13 cellular contexts compared by ENCODE assay signal in the genomic region with DNA sequence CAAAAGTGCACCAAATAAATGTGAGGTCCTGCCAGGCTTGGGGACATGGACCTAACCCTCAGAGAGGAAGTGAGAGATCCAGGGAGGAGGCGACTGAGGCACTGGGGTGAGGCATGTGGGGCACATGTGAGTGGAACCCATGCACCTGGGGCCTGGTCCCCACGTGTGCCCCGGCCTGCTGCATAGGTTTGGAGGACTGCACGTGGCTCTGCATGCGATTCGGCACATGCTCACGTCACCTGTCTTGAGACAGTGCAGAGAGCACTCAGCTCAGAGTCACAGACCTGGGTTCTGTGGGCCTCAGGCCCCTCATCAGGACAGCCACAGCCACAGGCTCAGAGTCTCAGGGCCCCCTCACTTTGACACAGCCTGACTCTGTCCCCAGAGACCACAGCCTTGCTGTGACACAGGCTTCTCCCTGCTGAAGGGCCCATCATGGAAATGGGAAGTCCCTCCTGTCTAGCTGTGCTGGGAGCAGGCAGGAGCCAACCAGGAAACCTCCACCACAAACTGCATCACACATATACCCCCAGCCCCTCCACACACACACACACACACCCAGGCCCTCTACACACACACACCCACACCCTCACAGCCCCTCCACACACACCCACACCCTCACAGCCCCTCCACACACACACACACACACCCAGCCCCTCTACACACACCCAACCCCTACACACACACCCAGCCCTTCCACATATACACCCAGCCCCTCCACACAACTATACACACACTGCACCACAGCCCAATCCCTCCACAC. TPM values are rescaled to one million over a fixed set of nuclear protein-coding genes. Genes with fewer than 3 reads are reported as not detected.
DNase-seq lines count a peak whose midpoint lies in the region; ATAC-seq and TF ChIP-seq lines count a peak whose summit lies in the region.
"Had no signal": no experiment of that assay in that cellular context is flagged by ENCODE, and none has a peak within 500 bp of the region (broad histone marks: within the 10 kb centered on the region; RNA-seq: fewer than 3 reads in every experiment).

No MANE protein-coding gene starts in this region.

- no peaks in the 10 kb centered on the region for H3K9me3 Mint-ChIP-seq in activated CD4-positive, alpha-beta T cell treated with anti-CD3 and anti-CD28 coated beads, Interleukin-2, amount 10 ng/mL, durations not matched to agents 24 days and 14 days
- no peaks in the 10 kb centered on the region for H3K9me3 Mint-ChIP-seq in activated naive CD8-positive, alpha-beta T cell treated with anti-CD3 and anti-CD28 coated beads, Interleukin-2, amount 10 ng/mL, durations not matched to agents 7 days and 5 days
- H3K9me3 Mint-ChIP-seq in stimulated activated effector memory CD8-positive, alpha-beta T cell treated with anti-CD3 and anti-CD28 coated beads, Interleukin-12 subunit alpha, Interleukin-12 subunit beta, amount 100 ng/mL, for 72 hours: no peaks in the 10 kb centered on the region

- TF ChIP-seq CTCF in HL-60 (IDR thresholded peaks at IDR 0.05; ENCODE audit: insufficient read depth, low read length) (no peak), coronary artery (IDR thresholded peaks at IDR 0.05) (no peak), WERI-Rb-1 (IDR thresholded peaks at IDR 0.05; ENCODE audit: low read depth, low read length) (no peak)

- intact Hi-C loops in activated CD4-positive, alpha-beta T cell treated with anti-CD3 and anti-CD28 coated beads, Interleukin-2, amount 10 ng/mL, durations not matched to agents 24 days and 14 days (cut with micrococcal nuclease): no loop called here

- no peak for ATAC-seq in activated naive CD8-positive, alpha-beta T cell treated with anti-CD3 and anti-CD28 coated beads, Interleukin-2, amount 10 ng/mL, durations not matched to agents 7 days and 5 days (ENCODE audit: low read depth)
- peak; percentile 27 for ATAC-seq in stimulated activated effector memory CD8-positive, alpha-beta T cell treated with anti-CD3 and anti-CD28 coated beads, Interleukin-12 subunit alpha, Interleukin-12 subunit beta, amount 100 ng/mL, for 72 hours

- POLR2A ChIA-PET in activated naive CD8-positive, alpha-beta T cell treated with anti-CD3 and anti-CD28 coated beads, Interleukin-2, amount 10 ng/mL, durations not matched to agents 7 days and 5 days (lab: Charles Lee): no interaction called here

- no peaks in the 10 kb centered on the region for H3K27me3 ChIP-seq in HL-60 (ENCODE audit: insufficient read depth, poor library complexity, severe bottlenecking)
- H3K27me3 ChIP-seq in WERI-Rb-1 (ENCODE audit: insufficient read depth, low read depth, severe bottlenecking): no peaks in the 10 kb centered on the region
- H3K27me3 ChIP-seq: cardiac muscle cell had no signal

- H3K4me1 Mint-ChIP-seq in activated CD4-positive, alpha-beta T cell treated with anti-CD3 and anti-CD28 coated beads, Interleukin-2, amount 10 ng/mL, durations not matched to agents 24 days and 14 days: peaks cover 15% of the 10 kb centered on the region
- H3K4me1 Mint-ChIP-seq in activated naive CD8-positive, alpha-beta T cell treated with anti-CD3 and anti-CD28 coated beads, Interleukin-2, amount 10 ng/mL, durations not matched to agents 7 days and 5 days: peaks cover 14% of the 10 kb centered on the region
- peaks cover 42% of the 10 kb centered on the region for H3K4me1 Mint-ChIP-seq in stimulated activated effector memory CD8-positive, alpha-beta T cell treated with anti-CD3 and anti-CD28 coated beads, Interleukin-12 subunit alpha, Interleukin-12 subunit beta, amount 100 ng/mL, for 72 hours

- H3K4me3 Mint-ChIP-seq in activated CD4-positive, alpha-beta T cell treated with anti-CD3 and anti-CD28 coated beads, Interleukin-2, amount 10 ng/mL, durations not matched to agents 24 days and 14 days: no peak overlapping the region
- H3K4me3 Mint-ChIP-seq in activated naive CD8-positive, alpha-beta T cell treated with anti-CD3 and anti-CD28 coated beads, Interleukin-2, amount 10 ng/mL, durations not matched to agents 7 days and 5 days: no peak overlapping the region
- H3K4me3 Mint-ChIP-seq in stimulated activated effector memory CD8-positive, alpha-beta T cell treated with anti-CD3 and anti-CD28 coated beads, Interleukin-12 subunit alpha, Interleukin-12 subunit beta, amount 100 ng/mL, for 72 hours: no peak overlapping the region

- peaks cover 4% of the 10 kb centered on the region; the same call in 1 of the 2 replicates for H3K36me3 ChIP-seq in WERI-Rb-1
- H3K36me3 ChIP-seq: cardiac muscle cell, HAP-1 had no signal

- no peak overlapping the region for H3K4me3 ChIP-seq in HL-60 (replicated peaks; ENCODE audit: insufficient read depth, low read length)
- no peak overlapping the region for H3K4me3 ChIP-seq in coronary artery
- no peak overlapping the region for H3K4me3 ChIP-seq in WERI-Rb-1 (ENCODE audit: low read depth, low read length)
- H3K4me3 ChIP-seq: cardiac muscle cell, HAP-1, left ventricle myocardium inferior had no signal

- H3K27me3 Mint-ChIP-seq in activated CD4-positive, alpha-beta T cell treated with anti-CD3 and anti-CD28 coated beads, Interleukin-2, amount 10 ng/mL, durations not matched to agents 24 days and 14 days: no peaks in the 10 kb centered on the region
- no peaks in the 10 kb centered on the region for H3K27me3 Mint-ChIP-seq in activated naive CD8-positive, alpha-beta T cell treated with anti-CD3 and anti-CD28 coated beads, Interleukin-2, amount 10 ng/mL, durations not matched to agents 7 days and 5 days

- H3K36me3 Mint-ChIP-seq in activated CD4-positive, alpha-beta T cell treated with anti-CD3 and anti-CD28 coated beads, Interleukin-2, amount 10 ng/mL, durations not matched to agents 24 days and 14 days (ENCODE audit: low read depth): peaks cover 14% of the 10 kb centered on the region
- peaks cover 12% of the 10 kb centered on the region for H3K36me3 Mint-ChIP-seq in activated naive CD8-positive, alpha-beta T cell treated with anti-CD3 and anti-CD28 coated beads, Interleukin-2, amount 10 ng/mL, durations not matched to agents 7 days and 5 days
- H3K36me3 Mint-ChIP-seq in stimulated activated effector memory CD8-positive, alpha-beta T cell treated with anti-CD3 and anti-CD28 coated beads, Interleukin-12 subunit alpha, Interleukin-12 subunit beta, amount 100 ng/mL, for 72 hours: peaks cover 29% of the 10 kb centered on the region

- DNase-seq in activated CD4-positive, alpha-beta T cell treated with anti-CD3 and anti-CD28 coated beads, Interleukin-2, amount 10 ng/mL, durations not matched to agents 24 days and 14 days: no peak
- DNase-seq in activated CD4-positive, alpha-beta T cell treated with anti-CD3 and anti-CD28 coated beads for 1 hour: no peak
- peak in 1 of 2 experiments; percentile 40 for DNase-seq in HL-60 (ENCODE audit: low read depth in 1 of 2, low spot score in 1 of 2)
- no peak for DNase-seq in activated naive CD8-positive, alpha-beta T cell treated with anti-CD3 and anti-CD28 coated beads, Interleukin-2, amount 10 ng/mL, durations not matched to agents 7 days and 5 days
- DNase-seq in stimulated activated effector memory CD8-positive, alpha-beta T cell treated with anti-CD3 and anti-CD28 coated beads, Interleukin-12 subunit alpha, Interleukin-12 subunit beta, amount 100 ng/mL, for 72 hours (ENCODE audit: low spot score in 2 of 2): no peak
- no peak for DNase-seq in coronary artery (ENCODE audit: low spot score)
- DNase-seq in WERI-Rb-1: no peak
- no peak for DNase-seq in NCI-H2171 (lab: John Stamatoyannopoulos, UW)
- DNase-seq: left ventricle myocardium inferior, NCI-H2081, Right ventricle myocardium superior had no signal

- H3K27ac Mint-ChIP-seq in activated CD4-positive, alpha-beta T cell treated with anti-CD3 and anti-CD28 coated beads, Interleukin-2, amount 10 ng/mL, durations not matched to agents 24 days and 14 days: peak overlapping the region; percentile 54
- H3K27ac Mint-ChIP-seq in activated naive CD8-positive, alpha-beta T cell treated with anti-CD3 and anti-CD28 coated beads, Interleukin-2, amount 10 ng/mL, durations not matched to agents 7 days and 5 days: peak overlapping the region; percentile 76
- H3K27ac Mint-ChIP-seq in stimulated activated effector memory CD8-positive, alpha-beta T cell treated with anti-CD3 and anti-CD28 coated beads, Interleukin-12 subunit alpha, Interleukin-12 subunit beta, amount 100 ng/mL, for 72 hours: peak overlapping the region; percentile 74

- H3K9me3 ChIP-seq in WERI-Rb-1 (ENCODE audit: severe bottlenecking): no peaks in the 10 kb centered on the region
- H3K9me3 ChIP-seq: HAP-1, left ventricle myocardium inferior had no signal

- peak overlapping the region; percentile 17 for H3K27ac ChIP-seq in HL-60 (replicated peaks)
- H3K27ac ChIP-seq in coronary artery: no peak overlapping the region
- H3K27ac ChIP-seq in WERI-Rb-1: no peak overlapping the region
- H3K27ac ChIP-seq: cardiac muscle cell, left ventricle myocardium inferior had no signal

RNA-seq across cellular contexts. Expression of a gene that starts 48.2 kb away (rescaled TPM):
- 25.5 and 27.1 TPM in 2 replicates for total RNA-seq in activated CD4-positive, alpha-beta T cell treated with anti-CD3 and anti-CD28 coated beads, Interleukin-2, amount 10 ng/mL, durations not matched to agents 24 days and 14 days
- total RNA-seq in activated naive CD8-positive, alpha-beta T cell treated with anti-CD3 and anti-CD28 coated beads, Interleukin-2, amount 10 ng/mL, durations not matched to agents 7 days and 5 days: 10 to 100 TPM; 23.7 to 24.5 TPM
